Comparison of ENCODE assay signal across 19 cellular contexts in genomic region chr1:242081446-242081845, GRCh38.
DNase-seq lines count a peak whose midpoint lies in the region; ATAC-seq and TF ChIP-seq lines count a peak whose summit lies in the region.
"Had no signal": no experiment of that assay in that cellular context is flagged by ENCODE, and none has a peak within 500 bp of the region (broad histone marks: within the 10 kb centered on the region; RNA-seq: fewer than 3 reads in every experiment).

No MANE protein-coding gene starts in this region.

- DNase-seq in AG10803 (ENCODE audit: low read depth) = peak; percentile 52
- DNase-seq in MG63 = peak; percentile 46
- peak; percentile 1 for DNase-seq in choroid plexus epithelial cell (ENCODE audit: low read depth)
- peak; percentile 55 for DNase-seq in retinal pigment epithelial cell (ENCODE audit: low read depth)
- no peak for DNase-seq in activated effector memory CD4-positive, alpha-beta T cell treated with anti-CD3 and anti-CD28 coated beads, Interleukin-2, amount 50 U/mL, for 16 hours
- DNase-seq in left lung = no peak
- DNase-seq: CD4-positive, CD25-positive, alpha-beta regulatory T cell; H9; KBM-7; MV-4-11; NCI-H1105 treated with DMSO at 0.1 percent for 48 hours; NCI-H2029 treated with DMSO at 0.1 percent for 48 hours; NCI-H226; NCI-H510A treated with DMSO at 0.1 percent for 48 hours; NCI-H748 treated with DMSO at 0.1 percent for 48 hours; Peyer's patch; SJCRH30 had no signal

- no peak overlapping the region for H3K27ac ChIP-seq in left lung
- H3K27ac ChIP-seq: A549, Peyer's patch, SJCRH30 had no signal

- no peaks in the 10 kb centered on the region for H3K9me3 ChIP-seq in MG63
- no peaks in the 10 kb centered on the region for H3K9me3 ChIP-seq in left lung
- H3K9me3 ChIP-seq: A549, Peyer's patch, SJCRH30 had no signal

- no peak for TF ChIP-seq CTCF in AG10803 (conservative IDR thresholded peaks at IDR 0.05; ENCODE audit: low read length)
- TF ChIP-seq CTCF in choroid plexus epithelial cell (conservative IDR thresholded peaks at IDR 0.05; ENCODE audit: low read depth, low read length) = no peak
- no peak for TF ChIP-seq CTCF in retinal pigment epithelial cell (conservative IDR thresholded peaks at IDR 0.05; ENCODE audit: low read depth, low read length)
- TF ChIP-seq CTCF in left lung (IDR thresholded peaks at IDR 0.05) = no peak

- no peaks in the 10 kb centered on the region for H3K27me3 ChIP-seq in MG63
- no peaks in the 10 kb centered on the region for H3K27me3 ChIP-seq in left lung
- H3K27me3 ChIP-seq: Peyer's patch, SJCRH30 had no signal

- no peaks in the 10 kb centered on the region for H3K36me3 ChIP-seq in MG63
- no peaks in the 10 kb centered on the region for H3K36me3 ChIP-seq in left lung
- H3K36me3 ChIP-seq: Peyer's patch, SJCRH30 had no signal

- no peaks in the 10 kb centered on the region for H3K4me1 ChIP-seq in left lung
- H3K4me1 ChIP-seq: A549, Peyer's patch, SJCRH30 had no signal

- intact Hi-C loops in left lung (cut with DNase I) = no loop called here

- ATAC-seq in HG03460 (IDR thresholded peaks at IDR 0.05; ENCODE audit: unreplicated experiment) (no peak), left lung (no peak)
- ATAC-seq: A549 had no signal

- H3K4me3 ChIP-seq in AG10803 (ENCODE audit: low read length) (no peak overlapping the region), MG63 (no peak overlapping the region), choroid plexus epithelial cell (ENCODE audit: low read depth, low read length) (no peak overlapping the region), retinal pigment epithelial cell (ENCODE audit: low read length) (no peak overlapping the region), left lung (no peak overlapping the region)
- H3K4me3 ChIP-seq: A549, Peyer's patch, SJCRH30 had no signal

Comparison
In these comparisons a context has a peak if more than half of its experiments do, and no peak if none do; other contexts are left out.
1. DNase-seq: peak in AG10803 (single experiment), MG63 (single experiment), choroid plexus epithelial cell (single experiment) and retinal pigment epithelial cell (single experiment); none in activated effector memory CD4-positive, alpha-beta T cell treated with anti-CD3 and anti-CD28 coated beads, Interleukin-2, amount 50 U/mL, for 16 hours (single experiment) and left lung (0 of 2).